ENCODE assay signal across 8 cellular contexts in genomic region chr16:30399435-30400186, GRCh38. TPM values are rescaled to one million over a fixed set of nuclear protein-coding genes. Genes with fewer than 3 reads are reported as not detected.
DNase-seq lines count a peak whose midpoint lies in the region; ATAC-seq, FAIRE-seq and TF ChIP-seq lines count a peak whose summit lies in the region.

No MANE protein-coding gene starts in this region.

- no peaks in the 10 kb centered on the region for H3K9me3 Mint-ChIP-seq in chondrocyte (ENCODE audit: low read depth)
- H3K9me3 Mint-ChIP-seq in naive B cell: no peaks in the 10 kb centered on the region

- no peak for FAIRE-seq in D721Med (lab: Jason Lieb, UNC)

- DNase-seq in AG09309 (ENCODE audit: low read depth) (no peak), chondrocyte (ENCODE audit: low spot score) (no peak), naive B cell (no peak), D721Med (ENCODE audit: insufficient read length, low spot score) (no peak), left colon (no peak)
- DNase-seq in Jurkat, Clone E6-1 (ENCODE audit: low read depth, low spot score): no peak

- intact Hi-C loops in left colon (cut with DNase I, micrococcal nuclease): no loop called here

- peaks cover 2% of the 10 kb centered on the region for H3K36me3 Mint-ChIP-seq in chondrocyte (ENCODE audit: low read depth)
- no peaks in the 10 kb centered on the region for H3K36me3 Mint-ChIP-seq in naive B cell

- H3K27me3 Mint-ChIP-seq in chondrocyte (ENCODE audit: low read depth): no peaks in the 10 kb centered on the region
- no peaks in the 10 kb centered on the region for H3K27me3 Mint-ChIP-seq in naive B cell

- TF ChIP-seq CTCF in AG09309 (IDR thresholded peaks at IDR 0.05; ENCODE audit: control insufficient read depth, insufficient read depth, low read depth, low read length, missing control alignments): no peak
- peak; percentile 16 for TF ChIP-seq CTCF in chondrocyte (IDR thresholded peaks at IDR 0.05)
- no peak for TF ChIP-seq CTCF in D721Med (IDR thresholded peaks at IDR 0.05; ENCODE audit: insufficient read depth, missing control alignments)

- H3K27ac Mint-ChIP-seq in chondrocyte (ENCODE audit: unreplicated experiment): peak overlapping the region; percentile 96
- peak overlapping the region in 3 of 6 donors; percentile 19 to 89 (median 82) for H3K27ac Mint-ChIP-seq in naive B cell

- no peak for ATAC-seq in naive B cell (ENCODE audit: low read depth in 2 of 2)
- no peak for ATAC-seq in HG02973 (IDR thresholded peaks at IDR 0.05; ENCODE audit: unreplicated experiment)
- no peak for ATAC-seq in left colon
- no peak for ATAC-seq in HG02759 (IDR thresholded peaks at IDR 0.05; ENCODE audit: unreplicated experiment)

- peak overlapping the region; percentile 71 for H3K4me3 ChIP-seq in AG09309 (ENCODE audit: control insufficient read depth, low read depth, low read length)
- H3K4me3 ChIP-seq in Jurkat, Clone E6-1 (ENCODE audit: low read length): peak overlapping the region; percentile 18

- H3K4me3 Mint-ChIP-seq in chondrocyte (ENCODE audit: unreplicated experiment) (peak overlapping the region; percentile 87), naive B cell (peak overlapping the region; percentile 84 to 94 (median 90))

- H3K4me1 Mint-ChIP-seq in chondrocyte (ENCODE audit: low read depth) (peaks cover 34% of the 10 kb centered on the region), naive B cell (peaks cover 32 to 51% (median 50%) of the 10 kb centered on the region in 3 donors)

RNA-seq across cellular contexts. Expression of gene ZNF48, which starts 4.4 kb away (rescaled TPM):
- polyA plus RNA-seq in Jurkat, Clone E6-1 (2012; ENCODE audit: insufficient read depth, insufficient read length): 13.1 TPM
- total RNA-seq in chondrocyte (10.6 to 11.8 TPM (median 10.8 TPM) in 3 replicates), left colon (1 to 10 TPM; 5.6 to 8.4 TPM)
- polyA plus RNA-seq in naive B cell (ENCODE audit: low read depth in 6 of 6): 1 to 10 TPM; 3.4 to 9.9 (median 7.0) TPM

RNA-seq across cellular contexts. Expression of gene ZNF771, which starts 7.8 kb away (rescaled TPM):
- 7.0 TPM for polyA plus RNA-seq in Jurkat, Clone E6-1 (2012; ENCODE audit: insufficient read depth, insufficient read length)
- total RNA-seq in chondrocyte (10.2 to 16.3 TPM (median 10.8 TPM) in 3 replicates), left colon (1 to 10 TPM; 3.2 to 4.4 TPM)
- polyA plus RNA-seq in naive B cell (ENCODE audit: low read depth in 6 of 6): 1 to 10 TPM in 5 of 6 donors, not detected in 1; 1.7 to 5.0 (median 2.3) TPM

RNA-seq across cellular contexts. Expression of gene SEPTIN1, which starts 17.2 kb away (rescaled TPM):
- polyA plus RNA-seq in Jurkat, Clone E6-1 (2012; ENCODE audit: insufficient read depth, insufficient read length): 235 TPM
- total RNA-seq in chondrocyte (0.85 to 1.7 TPM (median 1.3 TPM) in 3 replicates), left colon (1 to 10 TPM; 3.6 to 5.7 TPM)
- polyA plus RNA-seq in naive B cell (ENCODE audit: low read depth in 6 of 6): 100 to 1,000 TPM; 102 to 145 (median 112) TPM

RNA-seq across cellular contexts. Expression of gene MYL11, which starts 25.0 kb away (rescaled TPM):
- polyA plus RNA-seq in Jurkat, Clone E6-1 (2012; ENCODE audit: insufficient read depth, insufficient read length): not detected
- total RNA-seq in chondrocyte (0.82 to 2.2 TPM (median 1.4 TPM) in 3 replicates), left colon (not detected)
- polyA plus RNA-seq in naive B cell (ENCODE audit: low read depth in 6 of 6): not detected

RNA-seq across cellular contexts. Expression of gene TBC1D10B, which starts 29.3 kb away (rescaled TPM):
- polyA plus RNA-seq in Jurkat, Clone E6-1 (2012; ENCODE audit: insufficient read depth, insufficient read length): 43.3 TPM
- total RNA-seq in chondrocyte (43.3 to 48.6 TPM (median 44.2 TPM) in 3 replicates), left colon (10 to 100 TPM; 46.2 to 46.4 TPM)
- polyA plus RNA-seq in naive B cell (ENCODE audit: low read depth in 6 of 6): 10 to 100 TPM in 3 of 6 donors, 1 to 10 TPM in 3; 6.2 to 16.9 (median 9.7) TPM
